Comparison of ENCODE assay signal across 12 cellular contexts in the genomic region with DNA sequence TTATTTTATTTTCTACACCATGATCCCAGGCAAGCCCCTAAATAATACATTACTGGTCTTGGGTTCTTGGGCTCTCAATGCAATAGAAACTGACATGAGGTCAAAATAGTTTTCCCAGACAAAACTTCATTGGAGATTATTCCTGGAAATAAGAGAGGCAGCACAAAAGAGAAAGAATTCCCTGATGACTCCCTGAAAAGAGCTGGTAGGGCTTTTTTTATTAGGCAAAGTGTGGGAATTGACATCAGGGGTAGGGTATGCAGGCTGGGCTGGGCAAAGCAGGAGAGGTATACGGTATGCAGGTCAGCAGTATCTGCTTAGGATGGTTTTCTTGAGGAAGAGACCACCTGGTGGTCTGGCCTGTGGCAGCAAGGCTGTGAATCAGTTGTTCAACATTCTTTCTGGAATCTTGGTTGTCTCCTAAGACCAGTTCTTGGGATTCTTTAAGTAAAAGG. TPM values are rescaled to one million over a fixed set of nuclear protein-coding genes. Genes with fewer than 3 reads are reported as not detected.
DNase-seq lines count a peak whose midpoint lies in the region; ATAC-seq and TF ChIP-seq lines count a peak whose summit lies in the region.
"Had no signal": no experiment of that assay in that cellular context is flagged by ENCODE, and none has a peak within 500 bp of the region (broad histone marks: within the 10 kb centered on the region; RNA-seq: fewer than 3 reads in every experiment).

No MANE protein-coding gene starts in this region.

- TSS peak; percentile 93 for BruUV-seq in A673 (replicated peaks; lab: Mats Ljungman, UMichigan)

- no peak for TF ChIP-seq EP300 in esophagus muscularis mucosa (IDR thresholded peaks at IDR 0.05)
- TF ChIP-seq EP300 in neural cell (conservative IDR thresholded peaks at IDR 0.05; ENCODE audit: poor library complexity, severe bottlenecking): no peak

- H3K27me3 ChIP-seq in A673 (replicated peaks; ENCODE audit: insufficient read depth, low read depth, low read length, poor library complexity): no peaks in the 10 kb centered on the region
- no peaks in the 10 kb centered on the region for H3K27me3 ChIP-seq in RWPE2 (ENCODE audit: insufficient read depth, poor library complexity, severe bottlenecking)
- no peaks in the 10 kb centered on the region for H3K27me3 ChIP-seq in esophagus muscularis mucosa
- H3K27me3 ChIP-seq in neural cell (ENCODE audit: insufficient read depth, low read depth, low read length): no peaks in the 10 kb centered on the region
- peaks cover 3% of the 10 kb centered on the region for H3K27me3 ChIP-seq in adrenal gland

- H3K36me3 ChIP-seq in A673 (ENCODE audit: insufficient read depth, low read length, poor library complexity, severe bottlenecking): no peaks in the 10 kb centered on the region
- no peaks in the 10 kb centered on the region for H3K36me3 ChIP-seq in RWPE2 (ENCODE audit: low read depth)
- no peaks in the 10 kb centered on the region for H3K36me3 ChIP-seq in esophagus muscularis mucosa
- no peaks in the 10 kb centered on the region for H3K36me3 ChIP-seq in neural cell (ENCODE audit: insufficient read depth, low read length)
- H3K36me3 ChIP-seq in adrenal gland (replicated peaks in 1 of 2): no peaks in the 10 kb centered on the region

- DNase-seq in A673 (ENCODE audit: low spot score) (no peak), RWPE2 (ENCODE audit: low spot score) (no peak), esophagus muscularis mucosa (ENCODE audit: extremely low spot score) (peak; percentile 42), adrenal gland (no peak), AG08395 (ENCODE audit: low spot score) (no peak)
- no peak for DNase-seq in stimulated activated CD4-positive, alpha-beta T cell treated with anti-CD3 and anti-CD28 coated beads, Interleukin-2, amount 100 ng/mL, for 24 hours
- DNase-seq: activated T-cell treated with anti-CD3 and anti-CD28 coated beads, Interleukin-2, amount 50 U/mL, for 4 hours had no signal

- H3K79me2 ChIP-seq in neural cell (replicated peaks; ENCODE audit: insufficient read depth, low read length): no peaks in the 10 kb centered on the region

- peak overlapping the region; percentile 92 for H3K27ac ChIP-seq in A673 (ENCODE audit: low read depth, low read length, poor library complexity, severe bottlenecking)
- peak overlapping the region; percentile 85 for H3K27ac ChIP-seq in RWPE2 (ENCODE audit: poor library complexity, severe bottlenecking)
- H3K27ac ChIP-seq in esophagus muscularis mucosa (replicated peaks in 1 of 4): peak overlapping the region; percentile 62 to 78 (median 74)
- H3K27ac ChIP-seq in neural cell (ENCODE audit: low read length): peak overlapping the region; percentile 7
- peak overlapping the region in 2 of 5 donors; percentile 60 to 62 for H3K27ac ChIP-seq in adrenal gland

- POLR2A ChIA-PET in A673 (lab: Charles Lee; ENCODE audit: low non-redundant PET): no interaction called here

- CTCF ChIA-PET in A673 (lab: Charles Lee): no interaction called here

- H3K9ac ChIP-seq in neural cell (ENCODE audit: low read length): no peak overlapping the region

- ATAC-seq in RWPE2 (ENCODE audit: low read depth) (no peak), GM21737 (IDR thresholded peaks at IDR 0.05; ENCODE audit: unreplicated experiment) (no peak)
- ATAC-seq: activated T-cell treated with anti-CD3 and anti-CD28 coated beads, Interleukin-2, amount 50 U/mL, for 4 hours; natural killer cell treated with Interleukin-12 subunit alpha and Interleukin-12 subunit beta and Interleukin-15 and Interleukin-18, amount 100 ng/mL, for 72 hours had no signal

- H3F3A ChIP-seq in neural cell (ENCODE audit: insufficient read depth, low read length, poor library complexity, severe bottlenecking): no peaks in the 10 kb centered on the region

- intact Hi-C loops in A673 (cut with micrococcal nuclease; ENCODE audit: unreplicated experiment): no loop called here
- intact Hi-C loops in esophagus muscularis mucosa (cut with DNase I): no loop called here
- intact Hi-C loops in adrenal gland (cut with DNase I): no loop called here

- TF ChIP-seq CTCF in A673 (conservative IDR thresholded peaks at IDR 0.05; ENCODE audit: low read depth, low read length): no peak
- TF ChIP-seq CTCF in RWPE2 (IDR thresholded peaks at IDR 0.05; ENCODE audit: poor library complexity, severe bottlenecking): no peak
- no peak for TF ChIP-seq CTCF in esophagus muscularis mucosa (IDR thresholded peaks at IDR 0.05)
- no peak for TF ChIP-seq CTCF in neural cell (IDR thresholded peaks at IDR 0.05; ENCODE audit: poor library complexity, severe bottlenecking)
- no peak for TF ChIP-seq CTCF in adrenal gland (IDR thresholded peaks at IDR 0.05)

- WGBS in esophagus muscularis mucosa: 94% methylated on average over 1 of the region's 1 CpG
- 94 to 100% (median 97%) methylated on average over 1 of the region's 1 CpG for WGBS in adrenal gland, 4 donors

- H3K4me1 ChIP-seq in A673 (ENCODE audit: insufficient read depth, low read length, poor library complexity, severe bottlenecking) (peaks cover 23% of the 10 kb centered on the region), RWPE2 (ENCODE audit: insufficient read depth, poor library complexity, severe bottlenecking) (peaks cover 20% of the 10 kb centered on the region), esophagus muscularis mucosa (peaks cover 19 to 24% (median 22%) of the 10 kb centered on the region in 4 donors), adrenal gland (replicated peaks in 1 of 2) (no peaks in the 10 kb centered on the region)

- no peak for TF ChIP-seq POLR2A in esophagus muscularis mucosa (IDR thresholded peaks at IDR 0.05; ENCODE audit: low read depth)
- no peak for TF ChIP-seq POLR2A in adrenal gland (IDR thresholded peaks at IDR 0.05)

- no peaks in the 10 kb centered on the region for H4K20me1 ChIP-seq in neural cell (ENCODE audit: insufficient read depth)

- no peak overlapping the region for H2AFZ ChIP-seq in neural cell (ENCODE audit: low read depth, low read length)

- H3K4me3 ChIP-seq in A673 (ENCODE audit: low read depth, low read length, poor library complexity, severe bottlenecking) (no peak overlapping the region), RWPE2 (ENCODE audit: severe bottlenecking) (no peak overlapping the region), esophagus muscularis mucosa (no peak overlapping the region), neural cell (ENCODE audit: low read length) (no peak overlapping the region), adrenal gland (no peak overlapping the region)

- no peaks in the 10 kb centered on the region for H3K9me2 ChIP-seq in neural cell (ENCODE audit: insufficient read depth, low read length)

- TF ChIP-seq RAD21 in neural cell (conservative IDR thresholded peaks at IDR 0.05): no peak

- H3K9me3 ChIP-seq in A673 (ENCODE audit: low read depth, low read length, poor library complexity, severe bottlenecking): no peaks in the 10 kb centered on the region
- no peaks in the 10 kb centered on the region for H3K9me3 ChIP-seq in RWPE2 (ENCODE audit: severe bottlenecking)
- no peaks in the 10 kb centered on the region for H3K9me3 ChIP-seq in esophagus muscularis mucosa
- H3K9me3 ChIP-seq in neural cell (ENCODE audit: low read length): no peaks in the 10 kb centered on the region
- H3K9me3 ChIP-seq in adrenal gland (replicated peaks in 1 of 3): no peaks in the 10 kb centered on the region

- H3K4me2 ChIP-seq in neural cell (ENCODE audit: low read length): no peak overlapping the region

TF ChIP-seq in neural cell, 6 proteins besides CTCF, POLR2A, EP300 and RAD21:
- no peak for TF ChIP-seq REST (IDR thresholded peaks at IDR 0.05; ENCODE audit: borderline replicate concordance)
- no peak for TF ChIP-seq EZH2 (IDR thresholded peaks at IDR 0.05; ENCODE audit: borderline replicate concordance, insufficient read depth, low read length, poor library complexity, severe bottlenecking)
- no peak for TF ChIP-seq POLR2AphosphoS5 (IDR thresholded peaks at IDR 0.05)
- no peak for TF ChIP-seq TAF1 (IDR thresholded peaks at IDR 0.05; ENCODE audit: low read depth)
- no peak for TF ChIP-seq MXI1 (conservative IDR thresholded peaks at IDR 0.05; ENCODE audit: poor library complexity, severe bottlenecking)
- no peak for TF ChIP-seq SMC3 (conservative IDR thresholded peaks at IDR 0.05; ENCODE audit: poor library complexity)

RNA-seq across cellular contexts. Expression of gene IGFL3, which starts 9.3 kb away (rescaled TPM):
- total RNA-seq in A673 (2021) (not detected in 2 replicates), esophagus muscularis mucosa (not detected), adrenal gland (not detected)
- polyA plus RNA-seq in neural cell (not detected in 2 replicates), adrenal gland (not detected)
- polyA minus RNA-seq in neural cell: not detected in 2 replicates
- total RNA-seq: activated T-cell treated with anti-CD3 and anti-CD28 coated beads, Interleukin-2, amount 50 U/mL, for 4 hours; H7; natural killer cell treated with Interleukin-12 subunit alpha and Interleukin-12 subunit beta and Interleukin-15 and Interleukin-18, amount 100 ng/mL, for 72 hours; NCI-H460 had no signal

RNA-seq across cellular contexts. Expression of gene IGFL2, which starts 14.2 kb away (rescaled TPM):
- 0.45 and 0.59 TPM in 2 replicates for total RNA-seq in A673 (2021)
- total RNA-seq in esophagus muscularis mucosa: not detected
- polyA plus RNA-seq in neural cell: not detected in 2 replicates
- polyA minus RNA-seq in neural cell: not detected in 2 replicates
- total RNA-seq in adrenal gland: not detected
- not detected for polyA plus RNA-seq in adrenal gland
- total RNA-seq: activated T-cell treated with anti-CD3 and anti-CD28 coated beads, Interleukin-2, amount 50 U/mL, for 4 hours; natural killer cell treated with Interleukin-12 subunit alpha and Interleukin-12 subunit beta and Interleukin-15 and Interleukin-18, amount 100 ng/mL, for 72 hours; NCI-H460 had no signal
